ENCODE assay signal across 8 cellular contexts in genomic region chr2:234444888-234445287, GRCh38. TPM values are rescaled to one million over a fixed set of nuclear protein-coding genes. Genes with fewer than 3 reads are reported as not detected.
A peak's percentile ranks its signal among the peaks of the same experiment; 100 is the strongest.
DNase-seq lines count a peak whose midpoint lies in the region; ATAC-seq and TF ChIP-seq lines count a peak whose summit lies in the region.

No MANE protein-coding gene starts in this region.

- H3K27me3 Mint-ChIP-seq in activated T-cell treated with anti-CD3 and anti-CD28 coated beads, Interleukin-2, amount 50 U/mL, for 72 hours (ENCODE audit: low read depth): no peaks in the 10 kb centered on the region

- DNase-seq in heart left ventricle (peak in 4 of 5 donors; percentile 43 to 75 (median 56)), Right ventricle myocardium inferior (ENCODE audit: missing footprints) (no peak), germinal center (ENCODE audit: low spot score) (peak; percentile 38), esophagus muscularis mucosa (ENCODE audit: extremely low spot score) (no peak), DMS 273 (lab: John Stamatoyannopoulos, UW; ENCODE audit: unreplicated experiment) (no peak)
- DNase-seq in activated T-cell treated with anti-CD3 and anti-CD28 coated beads, Interleukin-2, amount 50 U/mL, for 72 hours: peak; percentile 35 to 59
- peak; percentile 30 to 60 (median 39) for DNase-seq in stimulated activated naive CD4-positive, alpha-beta T cell (lab: John Stamatoyannopoulos, UW)

- 35 to 44% (median 38%) methylated on average over 10 of the region's 10 CpGs for WGBS in heart left ventricle, 4 donors
- WGBS in esophagus muscularis mucosa: 32% methylated on average over 10 of the region's 10 CpGs

- ATAC-seq in heart left ventricle (peak; percentile 35 to 79 (median 50)), Right ventricle myocardium inferior (no peak), HG02870 (IDR thresholded peaks at IDR 0.05; ENCODE audit: unreplicated experiment) (no peak)
- ATAC-seq in activated T-cell treated with anti-CD3 and anti-CD28 coated beads, Interleukin-2, amount 50 U/mL, for 72 hours (replicated peaks in 1 of 2): peak; percentile 19 to 22

- H3K27me3 ChIP-seq in heart left ventricle: no peaks in the 10 kb centered on the region
- H3K27me3 ChIP-seq in esophagus muscularis mucosa: no peaks in the 10 kb centered on the region

- no peak for TF ChIP-seq CTCF in heart left ventricle (IDR thresholded peaks at IDR 0.05)
- no peak for TF ChIP-seq CTCF in esophagus muscularis mucosa (IDR thresholded peaks at IDR 0.05)

- TF ChIP-seq EP300 in esophagus muscularis mucosa (IDR thresholded peaks at IDR 0.05): no peak

- peak overlapping the region; percentile 93 for H3K27ac Mint-ChIP-seq in activated T-cell treated with anti-CD3 and anti-CD28 coated beads, Interleukin-2, amount 50 U/mL, for 72 hours

- peaks cover 3 to 5% of the 10 kb centered on the region in 2 donors for H3K36me3 Mint-ChIP-seq in activated T-cell treated with anti-CD3 and anti-CD28 coated beads, Interleukin-2, amount 50 U/mL, for 72 hours (ENCODE audit: insufficient read depth in 2 of 2)

- no peaks in the 10 kb centered on the region for H3K36me3 ChIP-seq in heart left ventricle
- no peaks in the 10 kb centered on the region for H3K36me3 ChIP-seq in esophagus muscularis mucosa

- no peak for TF ChIP-seq POLR2A in heart left ventricle (IDR thresholded peaks at IDR 0.05)
- TF ChIP-seq POLR2A in esophagus muscularis mucosa (IDR thresholded peaks at IDR 0.05; ENCODE audit: low read depth): no peak

- H3K4me1 ChIP-seq in heart left ventricle: peaks cover 0 to 41% (median 10%) of the 10 kb centered on the region in 12 donors
- H3K4me1 ChIP-seq in esophagus muscularis mucosa: peaks cover 12 to 20% (median 17%) of the 10 kb centered on the region in 4 donors

- H3K4me3 Mint-ChIP-seq in activated T-cell treated with anti-CD3 and anti-CD28 coated beads, Interleukin-2, amount 50 U/mL, for 72 hours: peak overlapping the region; percentile 67 to 73

- intact Hi-C loops in heart left ventricle (cut with DNase I): loop anchor here in 2 of 10 donors (5.0 to 10.0 kb wide), 2 partner anchors 50 to 52 kb away; partner anchors contain the start of gene ARL4C (in 2 of the 2)
- intact Hi-C loops in Right ventricle myocardium inferior (cut with DNase I): loop anchor here (10.0 kb wide), 1 partner anchor 50 kb away; the partner anchor contains the start of gene ARL4C
- intact Hi-C loops in esophagus muscularis mucosa (cut with DNase I): no loop called here

- H3K4me3 ChIP-seq in heart left ventricle (no peak overlapping the region), esophagus muscularis mucosa (no peak overlapping the region)

- peaks cover 66% of the 10 kb centered on the region for H3K4me1 Mint-ChIP-seq in activated T-cell treated with anti-CD3 and anti-CD28 coated beads, Interleukin-2, amount 50 U/mL, for 72 hours (ENCODE audit: low read depth)

- H3K9me3 ChIP-seq in heart left ventricle (no peaks in the 10 kb centered on the region), esophagus muscularis mucosa (no peaks in the 10 kb centered on the region)

- H3K9me3 Mint-ChIP-seq in activated T-cell treated with anti-CD3 and anti-CD28 coated beads, Interleukin-2, amount 50 U/mL, for 72 hours: no peaks in the 10 kb centered on the region

- H3K27ac ChIP-seq in heart left ventricle: peak overlapping the region in 4 of 12 donors; percentile 35 to 92 (median 46)
- peak overlapping the region in 2 of 4 donors; percentile 48 to 65 for H3K27ac ChIP-seq in esophagus muscularis mucosa (replicated peaks in 1 of 4)

RNA-seq across cellular contexts. Expression of gene ARL4C, which starts 52.0 kb away (rescaled TPM):
- total RNA-seq in heart left ventricle: 10 to 100 TPM in 2 of 9 donors, 1 to 10 TPM in 7; 1.1 to 16.3 (median 2.5) TPM
- 1 to 10 TPM in 1 of 2 donors, under 1 TPM in 1; 0.80 to 1.2 TPM for polyA plus RNA-seq in heart left ventricle
- total RNA-seq in Right ventricle myocardium inferior: 2.5 TPM
- 10 to 100 TPM; 52.9 to 53.7 TPM for total RNA-seq in activated T-cell treated with anti-CD3 and anti-CD28 coated beads, Interleukin-2, amount 50 U/mL, for 72 hours
- 10 to 100 TPM in 1 of 4 donors, 1 to 10 TPM in 3; 3.6 to 16.4 (median 5.4) TPM for total RNA-seq in esophagus muscularis mucosa

Comparison
In these comparisons a context has a peak if more than half of its experiments do, and no peak if none do; other contexts are left out.
1. ATAC-seq: peak in heart left ventricle (4 of 4) and activated T-cell treated with anti-CD3 and anti-CD28 coated beads, Interleukin-2, amount 50 U/mL, for 72 hours (2 of 2); none in Right ventricle myocardium inferior (single experiment) and HG02870 (single experiment).
2. DNase-seq: peak in heart left ventricle (4 of 5), activated T-cell treated with anti-CD3 and anti-CD28 coated beads, Interleukin-2, amount 50 U/mL, for 72 hours (2 of 2), germinal center (single experiment) and stimulated activated naive CD4-positive, alpha-beta T cell (6 of 6); none in Right ventricle myocardium inferior (single experiment), esophagus muscularis mucosa (single experiment) and DMS 273 (single experiment).